Comparison of ENCODE assay signal across 5 cellular contexts in genomic region chr1:156657971-156658319, GRCh38. TPM values are rescaled to one million over a fixed set of nuclear protein-coding genes. Genes with fewer than 3 reads are reported as not detected.
DNase-seq lines count a peak whose midpoint lies in the region; ATAC-seq and TF ChIP-seq lines count a peak whose summit lies in the region.

No MANE protein-coding gene starts in this region.

- ATAC-seq in IMR-90 (ENCODE audit: low read depth) (no peak), WTC11 (no peak)

- H3K4ac ChIP-seq in IMR-90 (ENCODE audit: low read depth, low read length), result no peak overlapping the region

- H2BK20ac ChIP-seq in IMR-90 (ENCODE audit: low read depth, low read length), result no peak overlapping the region

- dilution Hi-C loops in IMR-90 (cut with HindIII; ENCODE audit: low sequenced_read_pairs, unreplicated experiment), result no loop called here

- in situ Hi-C loops in IMR-90 (cut with MboI; ENCODE audit: low sequenced_read_pairs), result loop anchor here (5.0 kb wide), 1 partner anchor 36 kb away; no protein-coding TSS in a partner anchor

- H3K4me3 ChIP-seq in IMR-90 (ENCODE audit: insufficient read depth, low read depth, low read length), result no peak overlapping the region

- no peak for TF ChIP-seq POLR2A in IMR-90 (IDR thresholded peaks at IDR 0.05; ENCODE audit: low read depth, low read length)

- no peak overlapping the region for H3K23ac ChIP-seq in IMR-90 (ENCODE audit: low read depth, low read length)

- H3K56ac ChIP-seq in IMR-90 (ENCODE audit: extremely low read depth, insufficient read depth, low read length), result no peak overlapping the region

- no peak overlapping the region for H3K4me2 ChIP-seq in IMR-90 (ENCODE audit: low read depth, low read length)

- no peak for DNase-seq in IMR-90
- no peak for DNase-seq in WTC11 (ENCODE audit: low spot score)
- no peak for DNase-seq in HuH-7 (ENCODE audit: low spot score)
- DNase-seq in RWPE1 (ENCODE audit: low spot score), result no peak

- CTCF ChIA-PET in IMR-90 (lab: Yijun Ruan, JAX), result interaction anchor here (1.0 to 1.5 kb wide), 5 partner anchors 20 to 202 kb away, joined by 3 to 5 read pairs (median 3); no protein-coding TSS in a partner anchor
- CTCF ChIA-PET in WTC11 (lab: Charles Lee), result interaction anchor here (0.6 to 12.6 kb wide), 12 partner anchors 9 to 102 kb away, joined by 3 to 437 read pairs (median 5); partner anchors contain the start of genes BCAN, CRABP2, HAPLN2 and NES
- CTCF ChIA-PET in RWPE1 (lab: Yijun Ruan, JAX), result interaction anchor here (0.6 to 1.9 kb wide), 12 partner anchors 9 to 377 kb away, joined by 3 to 19 read pairs (median 4); no protein-coding TSS in a partner anchor

- H4K20me1 ChIP-seq in IMR-90 (ENCODE audit: insufficient read depth, low read length), result 0 out of 2 replicates have a peak, but pooled peaks cover 8% of the 10 kb centered on the region

- no peak overlapping the region for H3K14ac ChIP-seq in IMR-90 (replicated peaks; ENCODE audit: low read depth, low read length)

- no peak overlapping the region for H2BK5ac ChIP-seq in IMR-90 (ENCODE audit: low read depth, low read length, poor library complexity, severe bottlenecking)

- WGBS in IMR-90 (ENCODE audit: extremely low coverage in 2 of 2, insufficient read length in 1 of 2), 2 experiments, result no CpG with 5 or more reads among the region's 6 CpGs

- H3K36me3 Mint-ChIP-seq in WTC11 (no peaks in the 10 kb centered on the region), nephron (ENCODE audit: low read depth) (no peaks in the 10 kb centered on the region)

- intact Hi-C loops in IMR-90 (cut with micrococcal nuclease), result loop anchor here (1.0 to 2.0 kb wide), 2 partner anchors 31 to 73 kb away; no protein-coding TSS in a partner anchor

- peak overlapping the region; percentile 85 for H3K4me3 Mint-ChIP-seq in WTC11
- peak overlapping the region in 2 of 3 experiments; percentile 41 to 49 for H3K4me3 Mint-ChIP-seq in nephron

- H3K27me3 Mint-ChIP-seq in WTC11 (ENCODE audit: low read depth) (peaks cover 69% of the 10 kb centered on the region), nephron (ENCODE audit: low read depth) (peaks cover 59% of the 10 kb centered on the region)

- H4K8ac ChIP-seq in IMR-90 (ENCODE audit: low read depth in 2 of 2, low read length in 2 of 2), result no peak overlapping the region

- POLR2A ChIA-PET in IMR-90 (lab: Charles Lee; ENCODE audit: unreplicated experiment) (interaction anchor here (0.6 kb wide), 1 partner anchor 19 kb away, joined by 8 read pairs; the partner anchor contains the start of gene NES), WTC11 (lab: Charles Lee) (interaction anchor here (1.0 to 1.5 kb wide), 2 partner anchors 18 to 34 kb away, joined by 3 to 4 read pairs; no protein-coding TSS in a partner anchor), RWPE1 (lab: Yijun Ruan, JAX; ENCODE audit: low non-redundant PET) (no interaction called here)

- no peak overlapping the region for H2AK5ac ChIP-seq in IMR-90 (ENCODE audit: low read depth, low read length)

- peaks cover 29% of the 10 kb centered on the region for H3K4me1 ChIP-seq in IMR-90 (ENCODE audit: control insufficient read depth, insufficient read depth, low read length)

- H2BK15ac ChIP-seq in IMR-90 (ENCODE audit: low read depth, low read length), result no peak overlapping the region

- no peak for TF ChIP-seq RAD21 in IMR-90 (IDR thresholded peaks at IDR 0.05; ENCODE audit: low read length)

- H3K27ac Mint-ChIP-seq in WTC11 (no peak overlapping the region), nephron (no peak overlapping the region)

- BruUV-seq in IMR-90 (replicated peaks; lab: Mats Ljungman, UMichigan), result no TSS peak

- H2AFZ ChIP-seq in IMR-90 (replicated peaks; ENCODE audit: low read length, poor library complexity), result peak overlapping the region; percentile 38

- peaks cover 34% of the 10 kb centered on the region for H3K27me3 ChIP-seq in IMR-90 (ENCODE audit: control insufficient read depth, insufficient read depth, low read length)

- H3K79me1 ChIP-seq in IMR-90 (ENCODE audit: low read depth in 1 of 2, low read length in 2 of 2), result peaks cover 0 to 11% of the 10 kb centered on the region in 2 experiments; a peak in 2 of 4 replicates

- peaks cover 8% of the 10 kb centered on the region for H3K9me1 ChIP-seq in IMR-90 (ENCODE audit: insufficient read depth, low read length)

- H3K36me3 ChIP-seq in IMR-90 (ENCODE audit: control insufficient read depth, insufficient read depth, low read length), result no peaks in the 10 kb centered on the region

- no peaks in the 10 kb centered on the region for H3K9me3 ChIP-seq in IMR-90 (ENCODE audit: control insufficient read depth, insufficient read depth, low read length)

- no peak overlapping the region for H3K9ac ChIP-seq in IMR-90 (ENCODE audit: low read depth, low read length)

- no peak overlapping the region for H2AK9ac ChIP-seq in IMR-90 (replicated peaks; ENCODE audit: low read depth, low read length, poor library complexity)

- H2BK120ac ChIP-seq in IMR-90 (ENCODE audit: low read depth, low read length), result no peak overlapping the region

- TF ChIP-seq CTCF in IMR-90 (conservative IDR thresholded peaks at IDR 0.05; ENCODE audit: low read depth, low read length), result no peak
- TF ChIP-seq CTCF in WTC11 (IDR thresholded peaks at IDR 0.05), result no peak
- no peak for TF ChIP-seq CTCF in nephron (IDR thresholded peaks at IDR 0.05; ENCODE audit: unreplicated experiment in 3 of 3)
- TF ChIP-seq CTCF in RWPE1 (conservative IDR thresholded peaks at IDR 0.05; ENCODE audit: low read depth), result no peak

- no peak overlapping the region for H3K27ac ChIP-seq in IMR-90 (ENCODE audit: insufficient read depth, low read length)
- H3K27ac ChIP-seq in RWPE1, result no peak overlapping the region

- H4K91ac ChIP-seq in IMR-90 (ENCODE audit: insufficient read depth, low read depth, low read length), result no peak overlapping the region

- H3K18ac ChIP-seq in IMR-90 (ENCODE audit: low read depth, low read length), result no peak overlapping the region

- H3K9me3 Mint-ChIP-seq in WTC11 (no peaks in the 10 kb centered on the region), nephron (no peaks in the 10 kb centered on the region)

- no peak overlapping the region for H4K5ac ChIP-seq in IMR-90 (ENCODE audit: low read depth, low read length)

- peaks cover 70% of the 10 kb centered on the region for H3K4me1 Mint-ChIP-seq in WTC11
- H3K4me1 Mint-ChIP-seq in nephron, result peaks cover 46% of the 10 kb centered on the region

TF ChIP-seq in IMR-90, 13 proteins besides CTCF, POLR2A, EP300 and RAD21:
- TF ChIP-seq MXI1 (IDR thresholded peaks at IDR 0.05; ENCODE audit: borderline replicate concordance, low read depth, low read length) (no peak), USF2 (IDR thresholded peaks at IDR 0.05; ENCODE audit: low read depth, low read length) (no peak), NFE2L2 (IDR thresholded peaks at IDR 0.05; ENCODE audit: low read depth, low read length) (no peak)
TF ChIP-seq in IMR-90: peak in this region for 0.

TF ChIP-seq in WTC11, 78 proteins besides CTCF, POLR2A, EP300 and RAD21:
- TF ChIP-seq NFYB (CRISPR knock-in tag; conservative IDR thresholded peaks at IDR 0.05; ENCODE audit: low read depth), result no peak
- peak; percentile 29; the same call in 1 of the 2 replicates for TF ChIP-seq ZNF263 (CRISPR knock-in tag; IDR thresholded peaks at IDR 0.05; ENCODE audit: low read depth)
- no peak for TF ChIP-seq HMGXB4 (CRISPR knock-in tag; IDR thresholded peaks at IDR 0.05)

RNA-seq across cellular contexts. Expression of gene BCAN, which starts 16.0 kb away (rescaled TPM):
- total RNA-seq in IMR-90 (2012; rRNA removed), result not detected in 2 replicates
- 0.07 TPM in 1 of 2 replicates, not detected in the other for polyA plus RNA-seq in IMR-90 (2012; rRNA removed)
- 0.04 and 0.11 TPM in 2 replicates for polyA plus RNA-seq in IMR-90 (2012; cell fraction: cytosol; rRNA removed)
- polyA plus RNA-seq in IMR-90 (2012; cell fraction: nucleus; rRNA removed; ENCODE audit: low replicate concordance), result 0.05 TPM in 2 replicates
- 2.5 to 3.7 TPM (median 3.6 TPM) in 3 replicates for total RNA-seq in WTC11 (2021)

RNA-seq across cellular contexts. Expression of gene NES, which starts 19.3 kb away (rescaled TPM):
- total RNA-seq in IMR-90 (2012; rRNA removed) (40.1 and 46.1 TPM in 2 replicates), WTC11 (2021) (103 to 127 TPM (median 104 TPM) in 3 replicates)
- polyA plus RNA-seq in IMR-90 (2012; rRNA removed), result 25.3 and 26.7 TPM in 2 replicates
- polyA plus RNA-seq in IMR-90 (2012; cell fraction: cytosol; rRNA removed), result 12.6 and 13.2 TPM in 2 replicates
- polyA plus RNA-seq in IMR-90 (2012; cell fraction: nucleus; rRNA removed; ENCODE audit: low replicate concordance), result 30.6 and 35.9 TPM in 2 replicates

RNA-seq across cellular contexts. Expression of gene HAPLN2, which starts 38.7 kb away (rescaled TPM):
- not detected in 2 replicates for total RNA-seq in IMR-90 (2012; rRNA removed)
- not detected in 2 replicates for polyA plus RNA-seq in IMR-90 (2012; rRNA removed)
- 0.35 TPM in 1 of 2 replicates, not detected in the other for polyA plus RNA-seq in IMR-90 (2012; cell fraction: cytosol; rRNA removed)
- 0.20 and 0.21 TPM in 2 replicates for polyA plus RNA-seq in IMR-90 (2012; cell fraction: nucleus; rRNA removed; ENCODE audit: low replicate concordance)
- 1.1 to 1.3 TPM (median 1.2 TPM) in 3 replicates for total RNA-seq in WTC11 (2021)

RNA-seq across cellular contexts. Expression of gene CRABP2, which starts 47.4 kb away (rescaled TPM):
- total RNA-seq in IMR-90 (2012; rRNA removed) (6.1 and 6.3 TPM in 2 replicates), WTC11 (2021) (135 to 195 TPM (median 186 TPM) in 3 replicates)
- 12.2 and 15.7 TPM in 2 replicates for polyA plus RNA-seq in IMR-90 (2012; rRNA removed)
- polyA plus RNA-seq in IMR-90 (2012; cell fraction: cytosol; rRNA removed), result 12.2 and 23.5 TPM in 2 replicates
- 6.7 and 8.7 TPM in 2 replicates for polyA plus RNA-seq in IMR-90 (2012; cell fraction: nucleus; rRNA removed; ENCODE audit: low replicate concordance)

RNA-seq across cellular contexts. Expression of gene GPATCH4, which starts 56.7 kb away (rescaled TPM):
- 30.8 and 41.8 TPM in 2 replicates for total RNA-seq in IMR-90 (2012; rRNA removed)
- polyA plus RNA-seq in IMR-90 (2012; rRNA removed), result 26.6 and 32.6 TPM in 2 replicates
- 13.1 and 14.7 TPM in 2 replicates for polyA plus RNA-seq in IMR-90 (2012; cell fraction: cytosol; rRNA removed)
- polyA plus RNA-seq in IMR-90 (2012; cell fraction: nucleus; rRNA removed; ENCODE audit: low replicate concordance), result 16.3 and 33.1 TPM in 2 replicates
- 37.1 to 50.1 TPM (median 38.2 TPM) in 3 replicates for total RNA-seq in WTC11 (2021)
